In the genomic region with DNA sequence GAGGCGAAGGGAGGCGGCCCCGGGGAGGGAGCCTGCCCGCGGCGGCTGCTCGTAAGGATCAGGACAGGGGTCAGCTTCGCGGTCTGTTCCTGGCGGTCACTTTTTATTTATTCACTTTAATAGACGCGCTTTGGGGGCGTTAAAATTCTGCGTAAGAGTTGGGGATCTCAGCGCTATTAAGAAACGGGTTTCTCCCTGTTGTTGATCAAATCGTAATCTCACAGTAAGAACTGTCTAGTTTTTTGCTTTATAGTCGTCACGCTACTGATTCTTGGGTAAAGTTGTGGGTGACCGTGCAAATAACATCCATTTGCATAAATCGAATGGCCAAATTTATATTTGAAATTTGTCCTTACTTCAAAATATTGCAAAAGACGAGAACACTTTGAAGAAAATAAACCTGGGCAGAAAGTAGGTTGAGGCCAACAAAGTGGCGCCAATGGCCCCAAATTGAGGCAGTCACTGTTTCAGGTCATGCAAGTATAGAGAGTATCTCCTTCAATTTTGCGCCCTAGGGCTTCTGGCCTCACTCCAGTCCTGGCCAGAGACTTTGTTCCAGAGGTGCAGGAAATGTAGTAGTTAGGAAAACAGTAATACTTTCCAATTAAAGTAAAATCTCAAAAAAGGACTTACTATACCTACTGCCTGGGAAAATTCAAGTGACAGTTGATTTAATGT, we compare ENCODE assay signal across 8 cellular contexts. TPM values are rescaled to one million over a fixed set of nuclear protein-coding genes. Genes with fewer than 3 reads are reported as not detected.
DNase-seq lines count a peak whose midpoint lies in the region; ATAC-seq and TF ChIP-seq lines count a peak whose summit lies in the region.

No MANE protein-coding gene starts in this region.

- H3K36me3 Mint-ChIP-seq in MCF 10A (ENCODE audit: insufficient read depth, unreplicated experiment), result peaks cover 21% of the 10 kb centered on the region

- H3K27ac Mint-ChIP-seq in MCF 10A (ENCODE audit: low read depth, unreplicated experiment), result peak overlapping the region; percentile 87

- peak overlapping the region; percentile 99 for H3K4me3 Mint-ChIP-seq in MCF 10A (ENCODE audit: unreplicated experiment)

- TF ChIP-seq CTCF in MCF 10A (IDR thresholded peaks at IDR 0.05; ENCODE audit: unreplicated experiment) (no peak), suprapubic skin (IDR thresholded peaks at IDR 0.05) (no peak)

- H3K4me3 ChIP-seq in suprapubic skin, result peak overlapping the region; percentile 91

- TSS peak; percentile 53 for BruUV-seq in MCF 10A (replicated peaks; lab: Mats Ljungman, UMichigan)

- no peaks in the 10 kb centered on the region for H3K9me3 Mint-ChIP-seq in MCF 10A (ENCODE audit: unreplicated experiment)

- H3K36me3 ChIP-seq in suprapubic skin, result no peaks in the 10 kb centered on the region

- DNase-seq in GM03348 (ENCODE audit: low spot score), result peak; percentile 65
- peak; percentile 24 for DNase-seq in NCI-H1105 treated with DMSO at 0.1 percent for 48 hours (lab: John Stamatoyannopoulos, UW)
- DNase-seq in MCF 10A (ENCODE audit: unreplicated experiment), result peak; percentile 62
- peak; percentile 45 for DNase-seq in left kidney (ENCODE audit: low read depth, low spot score)
- peak in 1 of 2 donors; percentile 65 for DNase-seq in suprapubic skin (ENCODE audit: low spot score in 2 of 2)
- DNase-seq in mesenteric fat pad (ENCODE audit: low spot score), result no peak
- DNase-seq in NCI-H2107 treated with DMSO at 0.1 percent for 48 hours (lab: John Stamatoyannopoulos, UW; ENCODE audit: unreplicated experiment), result no peak

- no peaks in the 10 kb centered on the region for H3K9me3 ChIP-seq in suprapubic skin

- intact Hi-C loops in MCF 10A (cut with micrococcal nuclease), result loop anchor here (2.0 kb wide), 1 partner anchor 62 kb away; a partner anchor contains a TSS

- H3K4me1 Mint-ChIP-seq in MCF 10A (ENCODE audit: insufficient read depth, unreplicated experiment), result peaks cover 34% of the 10 kb centered on the region

- H3K4me1 ChIP-seq in suprapubic skin, result peaks cover 25% of the 10 kb centered on the region

- H3K27me3 Mint-ChIP-seq in MCF 10A (ENCODE audit: insufficient read depth, unreplicated experiment), result no peaks in the 10 kb centered on the region

- no peak for TF ChIP-seq EP300 in suprapubic skin (IDR thresholded peaks at IDR 0.05)

- H3K27me3 ChIP-seq in suprapubic skin, result no peaks in the 10 kb centered on the region

- CTCF ChIA-PET in MCF 10A (lab: Yijun Ruan, JAX), result interaction anchor here (0.6 to 1.5 kb wide), 3 partner anchors 20 to 284 kb away, joined by 3 to 4 read pairs (median 3); no protein-coding TSS in a partner anchor

- under 1% methylated on average over 24 of the region's 24 CpGs for WGBS in suprapubic skin

- ATAC-seq in HG02623 (IDR thresholded peaks at IDR 0.05; ENCODE audit: unreplicated experiment), result no peak

- H3K27ac ChIP-seq in suprapubic skin, result peak overlapping the region; percentile 93

- POLR2A ChIA-PET in MCF 10A (lab: Yijun Ruan, JAX), result interaction anchor here (0.7 to 2.9 kb wide), 19 partner anchors 11 to 849 kb away, joined by 3 to 43 read pairs (median 5); no protein-coding TSS in a partner anchor

- TF ChIP-seq POLR2A in suprapubic skin (IDR thresholded peaks at IDR 0.05), result no peak

RNA-seq across cellular contexts. Expression of a gene that starts 1.0 kb away (rescaled TPM):
- 32.9 and 37.6 TPM in 2 replicates for total RNA-seq in MCF 10A (2022)
- total RNA-seq in suprapubic skin, result 10 to 100 TPM; 11.7 to 25.7 (median 12.8) TPM
- 22.0 TPM for total RNA-seq in mesenteric fat pad

RNA-seq across cellular contexts. Expression of a gene that starts 40.9 kb away (rescaled TPM):
- total RNA-seq in MCF 10A (2022) (not detected in 2 replicates), suprapubic skin (under 1 TPM; 0.16 to 0.89 (median 0.24) TPM), mesenteric fat pad (2.4 TPM)

Comparison
In these comparisons a context has a peak if more than half of its experiments do, and no peak if none do; other contexts are left out.
1. DNase-seq: peak in GM03348 (single experiment), NCI-H1105 treated with DMSO at 0.1 percent for 48 hours (single experiment), MCF 10A (single experiment) and left kidney (single experiment); none in mesenteric fat pad (single experiment) and NCI-H2107 treated with DMSO at 0.1 percent for 48 hours (single experiment).